ENCODE assay signal across 18 cellular contexts in the genomic region with DNA sequence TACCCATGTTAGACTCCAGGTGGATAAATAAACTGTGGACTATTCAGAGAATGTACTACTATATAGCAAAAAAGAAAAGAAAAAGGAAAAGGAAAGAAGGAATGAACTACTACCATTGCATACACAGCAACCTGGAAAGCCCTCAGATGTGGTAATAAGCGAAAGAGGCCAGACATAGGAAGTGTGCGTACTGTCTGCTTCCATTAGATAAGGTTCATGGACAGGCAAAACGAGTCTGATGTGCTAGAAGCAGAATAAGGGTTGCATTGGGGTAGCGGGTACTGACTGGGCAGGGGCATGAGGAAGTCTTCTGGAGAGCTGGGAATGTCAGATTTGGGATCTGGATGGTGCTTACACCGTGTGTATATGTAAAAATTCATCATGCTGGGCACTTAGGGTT. TPM values are rescaled to one million over a fixed set of nuclear protein-coding genes. Genes with fewer than 3 reads are reported as not detected.
DNase-seq lines count a peak whose midpoint lies in the region; ATAC-seq, FAIRE-seq and TF ChIP-seq lines count a peak whose summit lies in the region.
"Had no signal": no experiment of that assay in that cellular context is flagged by ENCODE, and none has a peak within 500 bp of the region (broad histone marks: within the 10 kb centered on the region; RNA-seq: fewer than 3 reads in every experiment).

No MANE protein-coding gene starts in this region.

- TF ChIP-seq POLR2A in GM12891 (IDR thresholded peaks at IDR 0.05; ENCODE audit: low read depth, low read length) (no peak), erythroblast (IDR thresholded peaks at IDR 0.05; ENCODE audit: low read length) (no peak)

- peaks cover 56% of the 10 kb centered on the region for H3K4me1 Mint-ChIP-seq in activated CD4-positive, alpha-beta T cell treated with anti-CD3 and anti-CD28 coated beads, Interleukin-2, amount 10 ng/mL, durations not matched to agents 24 days and 14 days
- peaks cover 40% of the 10 kb centered on the region for H3K4me1 Mint-ChIP-seq in activated B cell treated with CpG ODN at 0.5 μM for 24 hours

- peak overlapping the region; percentile 29 for H3K4me3 Mint-ChIP-seq in activated CD4-positive, alpha-beta T cell treated with anti-CD3 and anti-CD28 coated beads, Interleukin-2, amount 10 ng/mL, durations not matched to agents 24 days and 14 days
- peak overlapping the region; percentile 66 for H3K4me3 Mint-ChIP-seq in activated B cell treated with CpG ODN at 0.5 μM for 24 hours
- H3K4me3 Mint-ChIP-seq: mesothelial cell of epicardium, T-cell, type B pancreatic cell had no signal

- intact Hi-C loops in activated CD4-positive, alpha-beta T cell treated with anti-CD3 and anti-CD28 coated beads, Interleukin-2, amount 10 ng/mL, durations not matched to agents 24 days and 14 days (cut with micrococcal nuclease) = loop anchor here (5.0 to 10.0 kb wide), 2 partner anchors 191 to 619 kb away; a partner anchor contains a TSS
- intact Hi-C loops in activated B cell treated with CpG ODN at 0.5 μM for 24 hours (cut with micrococcal nuclease) = loop anchor here (5.0 kb wide), 1 partner anchor 141 kb away; no protein-coding TSS in a partner anchor

- H3K9me3 Mint-ChIP-seq in activated CD4-positive, alpha-beta T cell treated with anti-CD3 and anti-CD28 coated beads, Interleukin-2, amount 10 ng/mL, durations not matched to agents 24 days and 14 days = no peaks in the 10 kb centered on the region
- no peaks in the 10 kb centered on the region for H3K9me3 Mint-ChIP-seq in activated B cell treated with CpG ODN at 0.5 μM for 24 hours
- H3K9me3 Mint-ChIP-seq: mesothelial cell of epicardium, T-cell, type B pancreatic cell had no signal

- no peaks in the 10 kb centered on the region for H3K27me3 Mint-ChIP-seq in activated CD4-positive, alpha-beta T cell treated with anti-CD3 and anti-CD28 coated beads, Interleukin-2, amount 10 ng/mL, durations not matched to agents 24 days and 14 days
- H3K27me3 Mint-ChIP-seq in activated B cell treated with CpG ODN at 0.5 μM for 24 hours = no peaks in the 10 kb centered on the region
- H3K27me3 Mint-ChIP-seq: T-cell, type B pancreatic cell had no signal

- POLR2A ChIA-PET in activated B cell treated with CpG ODN at 0.5 μM for 24 hours (lab: Charles Lee) = interaction anchor here (0.6 to 5.6 kb wide), 22 partner anchors 15 to 1133 kb away, joined by 3 to 169 read pairs (median 8); a partner anchor contains a TSS

- DNase-seq in activated CD4-positive, alpha-beta T cell treated with anti-CD3 and anti-CD28 coated beads, Interleukin-2, amount 10 ng/mL, durations not matched to agents 24 days and 14 days = no peak
- no peak for DNase-seq in activated CD4-positive, alpha-beta T cell treated with anti-CD3 and anti-CD28 coated beads, Interleukin-2, amount 50 U/mL, for 48 hours
- DNase-seq in GM12891 (ENCODE audit: insufficient read length, low spot score) = no peak
- no peak for DNase-seq in activated B cell treated with CpG ODN at 0.5 μM for 24 hours
- peak; percentile 87 to 90 for DNase-seq in erythroblast (lab: John Stamatoyannopoulos, UW)
- DNase-seq: activated CD4-positive, alpha-beta T cell treated with anti-CD3 and anti-CD28 coated beads for 1 hour; DMS53; foreskin fibroblast; NCI-H1694 treated with DMSO at 0.1 percent for 48 hours; NCI-H446; T-cell had no signal

- CTCF ChIA-PET in activated B cell treated with CpG ODN at 0.5 μM for 24 hours (lab: Charles Lee) = interaction anchor here (1.2 to 4.0 kb wide), 6 partner anchors 16 to 440 kb away, joined by 3 to 62 read pairs (median 18); a partner anchor contains a TSS

- FAIRE-seq in GM12891 (lab: Jason Lieb, UNC) = peak; percentile 5
- FAIRE-seq: A204.1, colon had no signal

- TF ChIP-seq CTCF in activated B cell treated with CpG ODN at 0.5 μM for 24 hours (IDR thresholded peaks at IDR 0.05) = no peak

- peak overlapping the region; percentile 88 for H3K27ac Mint-ChIP-seq in activated CD4-positive, alpha-beta T cell treated with anti-CD3 and anti-CD28 coated beads, Interleukin-2, amount 10 ng/mL, durations not matched to agents 24 days and 14 days
- H3K27ac Mint-ChIP-seq in activated B cell treated with CpG ODN at 0.5 μM for 24 hours = peak overlapping the region; percentile 94
- H3K27ac Mint-ChIP-seq: mesothelial cell of epicardium, type B pancreatic cell had no signal

- peaks cover 56% of the 10 kb centered on the region for H3K36me3 Mint-ChIP-seq in activated CD4-positive, alpha-beta T cell treated with anti-CD3 and anti-CD28 coated beads, Interleukin-2, amount 10 ng/mL, durations not matched to agents 24 days and 14 days (ENCODE audit: low read depth)
- H3K36me3 Mint-ChIP-seq in activated B cell treated with CpG ODN at 0.5 μM for 24 hours (ENCODE audit: low read depth) = peaks cover 77% of the 10 kb centered on the region
- H3K36me3 Mint-ChIP-seq: type B pancreatic cell had no signal

- ATAC-seq in activated B cell treated with CpG ODN at 0.5 μM for 24 hours (ENCODE audit: low read depth) = no peak
- no peak for ATAC-seq in HG03457 (IDR thresholded peaks at IDR 0.05; ENCODE audit: unreplicated experiment)
- no peak for ATAC-seq in GM21723 (IDR thresholded peaks at IDR 0.05; ENCODE audit: unreplicated experiment)
- no peak for ATAC-seq in HG03565 (IDR thresholded peaks at IDR 0.05; ENCODE audit: unreplicated experiment)

TF ChIP-seq in GM12891, 5 proteins besides CTCF, POLR2A, EP300 and RAD21:
- no peak for TF ChIP-seq TAF1 (IDR thresholded peaks at IDR 0.05; ENCODE audit: low read depth, low read length)
- no peak for TF ChIP-seq SPI1 (IDR thresholded peaks at IDR 0.05; ENCODE audit: low read depth, low read length)
- no peak for TF ChIP-seq PAX5 (IDR thresholded peaks at IDR 0.05; ENCODE audit: insufficient read depth, low read length, severe bottlenecking)
- TF ChIP-seq POLR2AphosphoS5 (IDR thresholded peaks at IDR 0.05; ENCODE audit: low read depth, low read length) = 0 out of 2 replicates have a peak, but pooled peaks have one; percentile 2
- no peak for TF ChIP-seq POU2F2 (IDR thresholded peaks at IDR 0.05; ENCODE audit: low read depth, low read length)

RNA-seq across cellular contexts. Expression of a gene that starts 21.8 kb away (rescaled TPM):
- total RNA-seq in activated CD4-positive, alpha-beta T cell treated with anti-CD3 and anti-CD28 coated beads, Interleukin-2, amount 10 ng/mL, durations not matched to agents 24 days and 14 days = 35.9 and 36.2 TPM in 2 replicates
- 12.4 TPM for polyA plus RNA-seq in GM12891 (2012; ENCODE audit: low read depth, missing spikeins)
- 53.4 and 57.6 TPM in 2 replicates for total RNA-seq in activated B cell treated with CpG ODN at 0.5 μM for 24 hours

RNA-seq across cellular contexts. Expression of a gene that starts 23.9 kb away (rescaled TPM):
- total RNA-seq in activated CD4-positive, alpha-beta T cell treated with anti-CD3 and anti-CD28 coated beads, Interleukin-2, amount 10 ng/mL, durations not matched to agents 24 days and 14 days = 35.6 and 38.0 TPM in 2 replicates
- 8.4 TPM for polyA plus RNA-seq in GM12891 (2012; ENCODE audit: low read depth, missing spikeins)
- total RNA-seq in activated B cell treated with CpG ODN at 0.5 μM for 24 hours = 18.0 and 19.8 TPM in 2 replicates

Comparison
In these comparisons a context has a peak if more than half of its experiments do, and no peak if none do; other contexts are left out.
1. DNase-seq: peak in erythroblast (2 of 2); none in activated CD4-positive, alpha-beta T cell treated with anti-CD3 and anti-CD28 coated beads, Interleukin-2, amount 10 ng/mL, durations not matched to agents 24 days and 14 days (single experiment), activated CD4-positive, alpha-beta T cell treated with anti-CD3 and anti-CD28 coated beads, Interleukin-2, amount 50 U/mL, for 48 hours (0 of 2), GM12891 (single experiment) and activated B cell treated with CpG ODN at 0.5 μM for 24 hours (single experiment).